1 cellular context compared by ENCODE assay signal in the genomic region with DNA sequence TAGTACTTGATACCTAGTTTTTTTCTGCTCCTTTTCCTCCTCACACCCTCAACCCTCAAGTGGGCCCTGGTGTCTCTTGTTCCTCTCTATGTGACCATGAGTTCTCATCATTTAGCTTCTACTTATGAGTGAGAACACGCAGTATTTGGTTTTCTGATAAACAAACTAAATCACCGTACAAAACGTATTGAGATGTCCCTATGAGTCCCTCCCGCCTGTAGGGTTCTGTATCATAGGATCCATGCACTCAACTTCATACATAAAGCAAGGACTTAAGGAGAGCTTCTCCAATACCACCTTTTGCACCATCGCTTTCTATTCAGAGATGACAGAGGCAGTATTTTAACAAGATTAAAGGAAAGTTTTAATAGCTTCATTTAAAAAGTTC.
TF ChIP-seq lines count a peak whose summit lies in the region.

No MANE protein-coding gene starts in this region.

TF ChIP-seq in SK-N-SH, 30 proteins besides CTCF, POLR2A, EP300 and RAD21 (continued from another document):
- TF ChIP-seq JUND (IDR thresholded peaks at IDR 0.05) = no peak
